Comparison of ENCODE assay signal across 20 cellular contexts in the genomic region with DNA sequence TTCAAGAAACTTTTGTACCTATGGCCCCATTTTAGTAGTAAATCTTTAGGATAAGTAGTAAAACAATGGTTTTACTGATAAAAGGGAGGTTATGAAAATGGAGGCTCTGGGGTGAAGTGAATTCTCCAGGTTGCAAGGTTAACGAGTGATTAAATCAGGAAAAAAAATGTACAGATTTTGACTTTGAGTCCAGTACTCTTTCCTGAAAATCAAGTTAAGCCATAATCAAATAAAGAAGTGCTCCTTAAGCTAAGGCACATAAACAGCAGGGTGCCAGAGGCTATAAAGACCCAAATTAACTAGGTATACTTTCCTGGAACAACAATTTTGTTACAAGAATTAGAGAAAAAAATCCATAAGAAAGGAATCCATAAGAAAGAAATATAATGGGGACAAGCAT.
"Had no signal": no experiment of that assay in that cellular context is flagged by ENCODE, and none has a peak within 500 bp of the region (broad histone marks: within the 10 kb centered on the region; RNA-seq: fewer than 3 reads in every experiment).

No MANE protein-coding gene starts in this region.

- H3K4me3 ChIP-seq: colonic mucosa, esophagus muscularis mucosa, gastroesophageal sphincter, heart left ventricle, hepatocyte, left lung, lower lobe of right lung, mucosa of descending colon had no signal

- H3K4me3 Mint-ChIP-seq: dendritic cell treated with granulocyte-macrophage colony-stimulating factor and Interleukin-4, amounts not matched to agents 40 ng/mL and 50 ng/mL, for 4 days; effector memory CD8-positive, alpha-beta T cell; endodermal cell; mesothelial cell of epicardium; naive B cell; naive thymus-derived CD8-positive, alpha-beta T cell had no signal

- H3K36me3 ChIP-seq: colonic mucosa, esophagus muscularis mucosa, left lung, lower lobe of right lung had no signal

- DNase-seq: colonic mucosa; cortex of kidney; effector CD8-positive, alpha-beta T cell; effector memory CD8-positive, alpha-beta T cell; endodermal cell; foreskin keratinocyte; heart left ventricle; left cardiac atrium; left lung; left ventricle myocardium superior; lower lobe of right lung; mesenchymal stem cell; mucosa of descending colon; naive B cell; naive thymus-derived CD8-positive, alpha-beta T cell had no signal

- H3K9me3 ChIP-seq: colonic mucosa, esophagus muscularis mucosa, gastroesophageal sphincter, lower lobe of right lung, mucosa of descending colon had no signal

- H2AFZ ChIP-seq: hepatocyte had no signal

- H3K4me1 ChIP-seq: colonic mucosa, esophagus muscularis mucosa, gastroesophageal sphincter, left lung, lower lobe of right lung had no signal

- H3K9me3 Mint-ChIP-seq: effector memory CD8-positive, alpha-beta T cell; naive thymus-derived CD8-positive, alpha-beta T cell had no signal

- H3K4me1 Mint-ChIP-seq: naive B cell had no signal

- H3K27me3 ChIP-seq: colonic mucosa, esophagus muscularis mucosa, foreskin keratinocyte, gastroesophageal sphincter, heart left ventricle, hepatocyte, left lung had no signal

- H3K27ac Mint-ChIP-seq: dendritic cell treated with granulocyte-macrophage colony-stimulating factor and Interleukin-4, amounts not matched to agents 40 ng/mL and 50 ng/mL, for 4 days; effector memory CD8-positive, alpha-beta T cell; endodermal cell; naive thymus-derived CD8-positive, alpha-beta T cell had no signal

- H3K4me2 ChIP-seq: hepatocyte had no signal

- H3K27me3 Mint-ChIP-seq: dendritic cell treated with granulocyte-macrophage colony-stimulating factor and Interleukin-4, amounts not matched to agents 40 ng/mL and 50 ng/mL, for 4 days; effector memory CD8-positive, alpha-beta T cell; naive B cell; naive thymus-derived CD8-positive, alpha-beta T cell had no signal

- H3K27ac ChIP-seq: colonic mucosa, esophagus muscularis mucosa, foreskin keratinocyte, gastroesophageal sphincter, heart left ventricle, hepatocyte, left lung, lower lobe of right lung had no signal
